In genomic region chr12:107369679-107370078, GRCh38 we compare ENCODE assay signal across 17 cellular contexts.
DNase-seq lines count a peak whose midpoint lies in the region; ATAC-seq and TF ChIP-seq lines count a peak whose summit lies in the region.
"Had no signal": no experiment of that assay in that cellular context is flagged by ENCODE, and none has a peak within 500 bp of the region (broad histone marks: within the 10 kb centered on the region; RNA-seq: fewer than 3 reads in every experiment).

No MANE protein-coding gene starts in this region.

- no peaks in the 10 kb centered on the region for H3K27me3 ChIP-seq in psoas muscle (ENCODE audit: insufficient read depth in 3 of 3, low read length in 2 of 3)
- H3K27me3 ChIP-seq: body of pancreas, SJCRH30, transverse colon had no signal

- no peaks in the 10 kb centered on the region for H3K9me3 Mint-ChIP-seq in T-cell
- no peaks in the 10 kb centered on the region for H3K9me3 Mint-ChIP-seq in activated naive CD4-positive, alpha-beta T cell treated with anti-CD3 and anti-CD28 coated beads for 36 hours
- H3K9me3 Mint-ChIP-seq in natural killer cell, result no peaks in the 10 kb centered on the region

- intact Hi-C loops in activated naive CD4-positive, alpha-beta T cell treated with anti-CD3 and anti-CD28 coated beads for 36 hours (cut with micrococcal nuclease), result loop anchor here (2.0 to 5.0 kb wide), 3 partner anchors 23 to 1193 kb away; partner anchors contain the start of genes CRY1, ISCU and SART3
- intact Hi-C loops in natural killer cell (cut with micrococcal nuclease) (loop anchor here (5.0 kb wide), 1 partner anchor 47 kb away; no protein-coding TSS in a partner anchor), psoas muscle (cut with DNase I) (no loop called here)

- ATAC-seq in T-cell (replicated peaks in 1 of 4), result peak; percentile 60 to 72 (median 65)
- peak; percentile 49 to 68 (median 68) for ATAC-seq in natural killer cell
- no peak for ATAC-seq in psoas muscle
- ATAC-seq: body of pancreas, right cardiac atrium had no signal

- no peaks in the 10 kb centered on the region for H3K36me3 Mint-ChIP-seq in T-cell
- peaks cover 1% of the 10 kb centered on the region for H3K36me3 Mint-ChIP-seq in activated naive CD4-positive, alpha-beta T cell treated with anti-CD3 and anti-CD28 coated beads for 36 hours (ENCODE audit: low read depth)
- no peaks in the 10 kb centered on the region for H3K36me3 Mint-ChIP-seq in natural killer cell

- no peaks in the 10 kb centered on the region for H3K9me3 ChIP-seq in psoas muscle
- H3K9me3 ChIP-seq: body of pancreas, esophagus muscularis mucosa, SJCRH30, transverse colon had no signal

- no peaks in the 10 kb centered on the region for H3K36me3 ChIP-seq in psoas muscle (ENCODE audit: insufficient read depth in 1 of 2, low read depth in 1 of 2)
- H3K36me3 ChIP-seq: esophagus muscularis mucosa, SJCRH30, transverse colon had no signal

- H3K4me3 Mint-ChIP-seq in T-cell (peak overlapping the region; percentile 73 to 76 (median 75)), natural killer cell (peak overlapping the region; percentile 79)
- H3K4me3 Mint-ChIP-seq in activated naive CD4-positive, alpha-beta T cell treated with anti-CD3 and anti-CD28 coated beads for 36 hours, result peak overlapping the region; percentile 69

- CTCF ChIA-PET in T-cell (lab: Charles Lee), result interaction anchor here (0.6 to 0.9 kb wide), 7 partner anchors 41 to 242 kb away, joined by 3 to 6 read pairs (median 3); no protein-coding TSS in a partner anchor
- CTCF ChIA-PET in activated naive CD4-positive, alpha-beta T cell treated with anti-CD3 and anti-CD28 coated beads for 36 hours (lab: Charles Lee), result interaction anchor here (0.9 to 6.8 kb wide), 4 partner anchors 15 to 49 kb away, joined by 3 to 47 read pairs (median 7); no protein-coding TSS in a partner anchor

- no peak overlapping the region for H3K4me3 ChIP-seq in psoas muscle
- H3K4me3 ChIP-seq: body of pancreas, esophagus muscularis mucosa, SJCRH30, transverse colon had no signal

- TF ChIP-seq CTCF in natural killer cell (IDR thresholded peaks at IDR 0.05), result no peak
- no peak for TF ChIP-seq CTCF in psoas muscle (IDR thresholded peaks at IDR 0.05)

- DNase-seq in activated CD4-positive, CD25-positive, alpha-beta regulatory T cell treated with anti-CD3 and anti-CD28 coated beads, Interleukin-2, amount 50 U/mL, for 16 hours (ENCODE audit: low read depth, low spot score), result peak; percentile 5
- DNase-seq in activated CD4-positive, CD25-positive, alpha-beta regulatory T cell treated with anti-CD3 and anti-CD28 coated beads, Interleukin-2, amount 50 U/mL, for 72 hours, result no peak
- DNase-seq in T-cell (peak in 21 of 34 experiments; percentile 8 to 45 (median 21)), natural killer cell (no peak), NOMO-1 treated with dmso at 0.1 percent for 144 hours (lab: John Stamatoyannopoulos, UW; ENCODE audit: unreplicated experiment) (no peak), psoas muscle (no peak), NCI-H2107 treated with DMSO at 0.1 percent for 48 hours (lab: John Stamatoyannopoulos, UW; ENCODE audit: unreplicated experiment) (no peak)
- peak; percentile 70 for DNase-seq in activated naive CD4-positive, alpha-beta T cell treated with anti-CD3 and anti-CD28 coated beads for 36 hours
- DNase-seq: body of pancreas, mesenchymal stem cell, NCI-H187, right cardiac atrium, SJCRH30, transverse colon had no signal

- H3K27ac ChIP-seq in psoas muscle, result no peak overlapping the region
- H3K27ac ChIP-seq: 22Rv1, body of pancreas, C4-2B, esophagus muscularis mucosa, SJCRH30, transverse colon had no signal

- POLR2A ChIA-PET in T-cell (lab: Charles Lee), result interaction anchor here (0.5 to 1.4 kb wide), 11 partner anchors 13 to 1488 kb away, joined by 3 to 9 read pairs (median 5); partner anchors contain the start of gene SSH1 (in 1 of the 2)

- 78 to 84% (median 79%) methylated on average over 4 of the region's 4 CpGs for WGBS in psoas muscle, 3 donors

- H3K27me3 Mint-ChIP-seq in T-cell, result no peaks in the 10 kb centered on the region
- no peaks in the 10 kb centered on the region for H3K27me3 Mint-ChIP-seq in activated naive CD4-positive, alpha-beta T cell treated with anti-CD3 and anti-CD28 coated beads for 36 hours (ENCODE audit: low read depth)
- H3K27me3 Mint-ChIP-seq in natural killer cell (ENCODE audit: low read depth in 2 of 2), result no peaks in the 10 kb centered on the region

- peak overlapping the region; percentile 90 to 96 for H3K27ac Mint-ChIP-seq in T-cell
- peak overlapping the region; percentile 98 for H3K27ac Mint-ChIP-seq in activated naive CD4-positive, alpha-beta T cell treated with anti-CD3 and anti-CD28 coated beads for 36 hours
- H3K27ac Mint-ChIP-seq in natural killer cell, result peak overlapping the region; percentile 81 to 90

- peaks cover 79 to 83% (median 81%) of the 10 kb centered on the region in 3 donors for H3K4me1 Mint-ChIP-seq in T-cell
- H3K4me1 Mint-ChIP-seq in activated naive CD4-positive, alpha-beta T cell treated with anti-CD3 and anti-CD28 coated beads for 36 hours (ENCODE audit: low read depth), result peaks cover 86% of the 10 kb centered on the region
- peaks cover 46 to 59% of the 10 kb centered on the region in 2 donors for H3K4me1 Mint-ChIP-seq in natural killer cell

- H3K4me1 ChIP-seq in psoas muscle, result no peaks in the 10 kb centered on the region
- H3K4me1 ChIP-seq: body of pancreas, esophagus muscularis mucosa, SJCRH30, transverse colon had no signal

Comparison
In these comparisons a context has a peak if more than half of its experiments do, and no peak if none do; other contexts are left out.
1. DNase-seq: peak in activated CD4-positive, CD25-positive, alpha-beta regulatory T cell treated with anti-CD3 and anti-CD28 coated beads, Interleukin-2, amount 50 U/mL, for 16 hours (single experiment), T-cell (21 of 34) and activated naive CD4-positive, alpha-beta T cell treated with anti-CD3 and anti-CD28 coated beads for 36 hours (single experiment); none in activated CD4-positive, CD25-positive, alpha-beta regulatory T cell treated with anti-CD3 and anti-CD28 coated beads, Interleukin-2, amount 50 U/mL, for 72 hours (single experiment), natural killer cell (single experiment), NOMO-1 treated with dmso at 0.1 percent for 144 hours (single experiment), psoas muscle (0 of 2) and NCI-H2107 treated with DMSO at 0.1 percent for 48 hours (single experiment).
2. ATAC-seq: peak in T-cell (4 of 4) and natural killer cell (3 of 3); none in psoas muscle (0 of 4).
3. intact Hi-C loops: an anchor here in activated naive CD4-positive, alpha-beta T cell treated with anti-CD3 and anti-CD28 coated beads for 36 hours (2.0 to 5.0 kb wide) and natural killer cell (5.0 kb wide); none called in psoas muscle.
4. Peak in every context shown above with its lines, with median percentiles within 50 percentile points of each other: H3K27ac Mint-ChIP-seq and H3K4me3 Mint-ChIP-seq.